ENCODE assay signal across 14 cellular contexts in the genomic region with DNA sequence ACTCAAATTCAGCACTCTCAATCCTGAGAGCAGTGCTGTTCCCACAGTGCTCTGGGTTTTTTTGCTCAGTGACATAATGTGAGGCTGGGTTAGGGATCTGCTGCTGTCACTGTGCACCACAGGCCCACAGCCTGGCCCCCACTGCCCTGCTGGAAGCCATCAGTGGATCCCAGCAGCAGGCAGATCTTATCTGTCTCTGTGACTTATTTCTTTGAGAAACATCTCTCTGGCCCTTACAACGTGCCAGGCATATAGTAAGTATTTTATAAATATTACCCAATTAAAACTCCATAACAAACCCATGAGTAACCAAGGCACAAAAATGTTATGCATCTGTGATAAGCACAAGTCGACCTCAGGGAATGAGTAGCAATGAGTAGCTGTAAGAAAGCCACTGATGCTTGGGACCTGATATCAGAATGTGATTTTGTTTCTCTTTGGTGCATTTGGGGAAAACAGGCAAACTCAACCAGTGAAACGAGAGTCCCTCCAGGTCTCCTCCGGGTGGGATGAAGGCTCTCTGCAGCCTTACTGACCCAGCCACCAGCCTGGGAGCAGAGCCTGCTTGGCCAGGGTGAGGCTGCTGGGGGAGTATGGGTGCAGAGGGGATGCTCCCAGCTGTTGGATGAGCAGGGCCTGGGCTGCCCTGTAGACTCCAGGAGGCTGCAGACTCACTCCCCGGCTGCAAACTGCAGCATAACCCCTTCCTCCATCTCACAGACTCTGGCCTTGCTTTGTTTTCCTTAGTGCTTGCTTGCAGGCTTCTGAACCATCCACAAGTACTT.
DNase-seq lines count a peak whose midpoint lies in the region; FAIRE-seq and TF ChIP-seq lines count a peak whose summit lies in the region.
"Had no signal": no experiment of that assay in that cellular context is flagged by ENCODE, and none has a peak within 500 bp of the region (broad histone marks: within the 10 kb centered on the region; RNA-seq: fewer than 3 reads in every experiment).

No MANE protein-coding gene starts in this region.

- H3K9ac ChIP-seq in H1 (replicated peaks in 1 of 4; ENCODE audit: extremely low read depth in 1 of 4, low read depth in 3 of 4, low read length in 3 of 4) = no peak overlapping the region

- no peak for TF ChIP-seq POLR2A in H1 (IDR thresholded peaks at IDR 0.05; ENCODE audit: control extremely low read depth in 1 of 2, low read depth in 2 of 2, low read length in 2 of 2)

- no peak overlapping the region for H4K91ac ChIP-seq in H1 (replicated peaks; ENCODE audit: insufficient read length, low read length)

- H3K4me2 ChIP-seq in H1 (ENCODE audit: insufficient read depth in 1 of 2, low read depth in 2 of 2, low read length in 2 of 2) = no peak overlapping the region

- H3K56ac ChIP-seq in H1 (replicated peaks; ENCODE audit: insufficient read length, low read depth, low read length) = no peak overlapping the region

- 85% methylated on average over 5 of the region's 5 CpGs; no CpG with 5 or more reads in 1 of the 2 experiments for WGBS in H1 (ENCODE audit: extremely low coverage in 1 of 2, insufficient coverage in 1 of 2, insufficient read length in 1 of 2, insufficient replicate concordance in 2 of 2, low coverage in 1 of 2, low lambda C conversion rate in 2 of 2, missing lambda C conversion rate in 1 of 2), 2 experiments

- H3K4me1 Mint-ChIP-seq in neural crest cell = no peaks in the 10 kb centered on the region
- peaks cover 0 to 2% (median 0%) of the 10 kb centered on the region in 4 donors for H3K4me1 Mint-ChIP-seq in CD4-positive, alpha-beta memory T cell
- H3K4me1 Mint-ChIP-seq: activated CD4-positive, alpha-beta memory T cell treated with anti-CD3 and anti-CD28 coated beads, Interleukin-2, amount 10 ng/mL, durations not matched to agents 7 days and 5 days had no signal

- POLR2A ChIA-PET in H1 (lab: Charles Lee; ENCODE audit: partially characterized antibody) = no interaction called here
- POLR2A ChIA-PET in CD4-positive, alpha-beta memory T cell (lab: Charles Lee; ENCODE audit: partially characterized antibody) = no interaction called here

- H3K27ac Mint-ChIP-seq in neural crest cell (ENCODE audit: unreplicated experiment) = peak overlapping the region; percentile 22
- H3K27ac Mint-ChIP-seq in CD4-positive, alpha-beta memory T cell = no peak overlapping the region
- H3K27ac Mint-ChIP-seq: activated CD4-positive, alpha-beta memory T cell treated with anti-CD3 and anti-CD28 coated beads, Interleukin-2, amount 10 ng/mL, durations not matched to agents 7 days and 5 days; CD8-positive, alpha-beta T cell had no signal

- no peaks in the 10 kb centered on the region for H3K36me3 ChIP-seq in H1 (ENCODE audit: control insufficient read depth in 2 of 4, insufficient read depth in 4 of 4, low read length in 3 of 4)
- no peaks in the 10 kb centered on the region for H3K36me3 ChIP-seq in CD4-positive, alpha-beta memory T cell (ENCODE audit: insufficient read depth, low read length)
- H3K36me3 ChIP-seq in WERI-Rb-1 = no peaks in the 10 kb centered on the region
- H3K36me3 ChIP-seq: esophagus squamous epithelium had no signal

- no peak overlapping the region for H2BK120ac ChIP-seq in H1 (replicated peaks; ENCODE audit: low read depth, low read length)

- H4K8ac ChIP-seq in H1 (ENCODE audit: extremely low read depth, insufficient read depth, low read length) = peak overlapping the region; percentile 46; the same call in 1 of the 2 replicates

- TF ChIP-seq RAD21 in H1 (IDR thresholded peaks at IDR 0.05 in 1 of 2, conservative IDR thresholded peaks at IDR 0.05 in 1 of 2; ENCODE audit: low read depth in 2 of 2, low read length in 2 of 2) = no peak

- H2BK20ac ChIP-seq in H1 (ENCODE audit: low read length) = no peak overlapping the region

- H3K9me3 ChIP-seq in H1 (ENCODE audit: insufficient read depth in 2 of 2, low read depth in 1 of 2, low read length in 1 of 2) (no peaks in the 10 kb centered on the region), WERI-Rb-1 (ENCODE audit: severe bottlenecking) (no peaks in the 10 kb centered on the region)
- no peaks in the 10 kb centered on the region for H3K9me3 ChIP-seq in CD4-positive, alpha-beta memory T cell (ENCODE audit: control insufficient read depth in 1 of 2, low read length in 2 of 2)
- H3K9me3 ChIP-seq: esophagus squamous epithelium had no signal

- no peak overlapping the region for H2AK5ac ChIP-seq in H1 (ENCODE audit: low read depth, low read length)

- H3K9me3 Mint-ChIP-seq in neural crest cell = peaks cover 10% of the 10 kb centered on the region
- H3K9me3 Mint-ChIP-seq in CD4-positive, alpha-beta memory T cell = peaks cover 0 to 8% (median 0%) of the 10 kb centered on the region in 8 donors

- DNase-seq in AG08396 (ENCODE audit: low spot score) (peak; percentile 68), M059J (ENCODE audit: low read depth) (peak; percentile 89), H1 (ENCODE audit: low read depth in 1 of 2, low spot score in 2 of 2) (no peak), neural crest cell (ENCODE audit: low read depth, low spot score) (no peak), SW480 (ENCODE audit: low spot score) (no peak), WERI-Rb-1 (no peak)
- DNase-seq in activated CD8-positive, alpha-beta memory T cell treated with anti-CD3 and anti-CD28 coated beads, Interleukin-2, amount 50 U/mL, for 4 hours = no peak
- DNase-seq in CD4-positive, alpha-beta memory T cell = no peak
- DNase-seq: activated CD4-positive, alpha-beta memory T cell treated with anti-CD3 and anti-CD28 coated beads, Interleukin-2, amount 10 ng/mL, durations not matched to agents 7 days and 5 days; CD8-positive, alpha-beta T cell; esophagus squamous epithelium; Karpas-422; NCI-H2227 treated with DMSO at 0.1 percent for 48 hours had no signal

- TF ChIP-seq CTCF in H1 (IDR thresholded peaks at IDR 0.05; ENCODE audit: control extremely low read depth in 1 of 3, insufficient read depth in 1 of 3, low read depth in 1 of 3, low read length in 3 of 3) = no peak
- TF ChIP-seq CTCF in neural crest cell (conservative IDR thresholded peaks at IDR 0.05) = no peak
- TF ChIP-seq CTCF in WERI-Rb-1 (IDR thresholded peaks at IDR 0.05; ENCODE audit: low read depth, low read length) = no peak

- H3K27me3 ChIP-seq in H1 (replicated peaks in 1 of 4; ENCODE audit: control insufficient read depth in 3 of 4, extremely low read depth in 1 of 4, insufficient read depth in 3 of 4, low read length in 3 of 4) = no peaks in the 10 kb centered on the region
- no peaks in the 10 kb centered on the region for H3K27me3 ChIP-seq in CD4-positive, alpha-beta memory T cell (ENCODE audit: insufficient read depth, low read length)
- peaks cover 27% of the 10 kb centered on the region for H3K27me3 ChIP-seq in WERI-Rb-1 (ENCODE audit: insufficient read depth, low read depth, severe bottlenecking)
- H3K27me3 ChIP-seq: esophagus squamous epithelium had no signal

- H3K27ac ChIP-seq in H1 (ENCODE audit: low read depth, low read length) (no peak overlapping the region), WERI-Rb-1 (no peak overlapping the region)
- H3K27ac ChIP-seq in CD4-positive, alpha-beta memory T cell (ENCODE audit: low read depth, low read length) = no peak overlapping the region

- no peaks in the 10 kb centered on the region for H3K27me3 Mint-ChIP-seq in neural crest cell (ENCODE audit: low read depth)
- H3K27me3 Mint-ChIP-seq in CD4-positive, alpha-beta memory T cell = no peaks in the 10 kb centered on the region
- H3K27me3 Mint-ChIP-seq: activated CD4-positive, alpha-beta memory T cell treated with anti-CD3 and anti-CD28 coated beads, Interleukin-2, amount 10 ng/mL, durations not matched to agents 7 days and 5 days had no signal

- intact Hi-C loops in CD4-positive, alpha-beta memory T cell (cut with micrococcal nuclease) = no loop called here

- no peak overlapping the region for H3K18ac ChIP-seq in H1 (ENCODE audit: extremely low read depth, low read length)

- H3K36me3 Mint-ChIP-seq in neural crest cell (ENCODE audit: low read depth) = no peaks in the 10 kb centered on the region
- H3K36me3 Mint-ChIP-seq in CD4-positive, alpha-beta memory T cell = no peaks in the 10 kb centered on the region
- H3K36me3 Mint-ChIP-seq: CD8-positive, alpha-beta T cell had no signal

- no peak for FAIRE-seq in H1 (lab: Jason Lieb, UNC)
- FAIRE-seq: GM12891 had no signal

- H3K14ac ChIP-seq in H1 (ENCODE audit: insufficient read length) = no peak overlapping the region

- H3K4me1 ChIP-seq in H1 (replicated peaks in 1 of 4; ENCODE audit: control insufficient read depth in 3 of 4, insufficient read depth in 4 of 4, low read length in 3 of 4) = no peaks in the 10 kb centered on the region
- H3K4me1 ChIP-seq in CD4-positive, alpha-beta memory T cell (ENCODE audit: insufficient read depth, low read length) = no peaks in the 10 kb centered on the region

- H3K23ac ChIP-seq in H1 (ENCODE audit: insufficient read length) = no peak overlapping the region

- H3K4me3 Mint-ChIP-seq in neural crest cell = no peak overlapping the region
- H3K4me3 Mint-ChIP-seq in CD4-positive, alpha-beta memory T cell = no peak overlapping the region
- H3K4me3 Mint-ChIP-seq: activated CD4-positive, alpha-beta memory T cell treated with anti-CD3 and anti-CD28 coated beads, Interleukin-2, amount 10 ng/mL, durations not matched to agents 7 days and 5 days; CD8-positive, alpha-beta T cell had no signal

- H2BK12ac ChIP-seq in H1 (ENCODE audit: low read depth, low read length) = no peak overlapping the region

- H3K4me3 ChIP-seq in H1 (ENCODE audit: extremely low read depth in 1 of 4, insufficient read depth in 2 of 4, low read depth in 3 of 4, low read length in 4 of 4) (no peak overlapping the region), WERI-Rb-1 (ENCODE audit: low read depth, low read length) (no peak overlapping the region)
- no peak overlapping the region for H3K4me3 ChIP-seq in CD4-positive, alpha-beta memory T cell (ENCODE audit: low read length in 2 of 2)
- H3K4me3 ChIP-seq: esophagus squamous epithelium had no signal

- no peaks in the 10 kb centered on the region for H3K23me2 ChIP-seq in H1 (ENCODE audit: low read depth, low read length)

- no peaks in the 10 kb centered on the region for H3K79me2 ChIP-seq in H1 (ENCODE audit: control insufficient read depth in 1 of 2, insufficient read depth in 2 of 2, low read length in 2 of 2)

- no peak overlapping the region for H2BK5ac ChIP-seq in H1 (ENCODE audit: low read depth, low read length)

- no peak for TF ChIP-seq EP300 in H1 (IDR thresholded peaks at IDR 0.05; ENCODE audit: borderline replicate concordance in 1 of 2, low read depth in 2 of 2, low read length in 2 of 2)

- no peak overlapping the region for H2BK15ac ChIP-seq in H1 (ENCODE audit: low read length)

- H3K79me1 ChIP-seq in H1 (ENCODE audit: low read depth, low read length) = no peaks in the 10 kb centered on the region

- 0 out of 2 replicates have a peak overlapping the region, but pooled peaks have one; percentile 64 for H2AFZ ChIP-seq in H1 (ENCODE audit: low read length)

- CTCF ChIA-PET in H1 (lab: Charles Lee; ENCODE audit: partially characterized antibody) = interaction anchor here (1.5 to 2.0 kb wide), 2 partner anchors 10 to 61 kb away, joined by 4 to 6 read pairs; no protein-coding TSS in a partner anchor
- CTCF ChIA-PET in CD4-positive, alpha-beta memory T cell (lab: Charles Lee; ENCODE audit: partially characterized antibody) = no interaction called here

- no peaks in the 10 kb centered on the region for H4K20me1 ChIP-seq in H1 (replicated peaks in 1 of 2; ENCODE audit: control insufficient read depth in 1 of 2, insufficient read depth in 2 of 2, low read length in 2 of 2)

- no peak overlapping the region for H3K4ac ChIP-seq in H1 (replicated peaks; ENCODE audit: insufficient read length, low read depth, low read length)

- no peak overlapping the region for H4K5ac ChIP-seq in H1 (ENCODE audit: insufficient read length, low read depth, low read length)

Comparison
In these comparisons a context has a peak if more than half of its experiments do, and no peak if none do; other contexts are left out.
1. DNase-seq: peak in AG08396 (single experiment) and M059J (single experiment); none in H1 (0 of 2), neural crest cell (single experiment), activated CD8-positive, alpha-beta memory T cell treated with anti-CD3 and anti-CD28 coated beads, Interleukin-2, amount 50 U/mL, for 4 hours (single experiment), CD4-positive, alpha-beta memory T cell (0 of 5), SW480 (single experiment) and WERI-Rb-1 (single experiment).